Comparison of ENCODE assay signal across 22 cellular contexts in genomic region chr5:1083823-1084605, GRCh38. TPM values are rescaled to one million over a fixed set of nuclear protein-coding genes. Genes with fewer than 3 reads are reported as not detected.
DNase-seq lines count a peak whose midpoint lies in the region; ATAC-seq, FAIRE-seq and TF ChIP-seq lines count a peak whose summit lies in the region.
"Had no signal": no experiment of that assay in that cellular context is flagged by ENCODE, and none has a peak within 500 bp of the region (broad histone marks: within the 10 kb centered on the region; RNA-seq: fewer than 3 reads in every experiment).

No MANE protein-coding gene starts in this region.

- no peak for TF ChIP-seq RAD21 in HepG2 (CRISPR knock-in tag; IDR thresholded peaks at IDR 0.05)

- H3K27me3 Mint-ChIP-seq in WTC11 (ENCODE audit: low read depth), result no peaks in the 10 kb centered on the region
- H3K27me3 Mint-ChIP-seq: B cell, IgD-negative memory B cell had no signal

- H3K27ac ChIP-seq in HepG2 (ENCODE audit: extremely low read length, insufficient read depth, low read length) (no peak overlapping the region), right lobe of liver (no peak overlapping the region), mesodermal cell (ENCODE audit: low read depth, low read length, severe bottlenecking) (peak overlapping the region; percentile 5), GM23248 (no peak overlapping the region)
- H3K27ac ChIP-seq: BLaER1 treated with 17β-estradiol and CSF1 and Interleukin-3, amounts not matched to agents 10 nM and 100 nM; HL-60 had no signal

- H3K4me1 ChIP-seq in HepG2 (ENCODE audit: insufficient read depth, low read length) (no peaks in the 10 kb centered on the region), right lobe of liver (peaks cover 0 to 1% (median 0%) of the 10 kb centered on the region in 4 donors), mesodermal cell (ENCODE audit: control insufficient read depth, insufficient read depth, low read length, poor library complexity, severe bottlenecking) (peaks cover 4% of the 10 kb centered on the region), GM23248 (ENCODE audit: insufficient read depth) (no peaks in the 10 kb centered on the region)

- TF ChIP-seq EP300 in HepG2 (IDR thresholded peaks at IDR 0.05; ENCODE audit: low read depth in 2 of 2, low read length in 2 of 2) (no peak), HepG2 (CRISPR knock-in tag; IDR thresholded peaks at IDR 0.05; ENCODE audit: borderline replicate concordance) (no peak)

- H3K4me3 Mint-ChIP-seq in WTC11, result no peak overlapping the region
- H3K4me3 Mint-ChIP-seq: B cell; CD8-positive, alpha-beta T cell; GM23338; HFFc6; IgD-negative memory B cell had no signal

- POLR2A ChIA-PET in HepG2 (lab: Yijun Ruan, JAX) (no interaction called here), WTC11 (lab: Charles Lee) (no interaction called here)

- peaks cover 8% of the 10 kb centered on the region; the same call in 1 of the 2 replicates for H3K36me3 Mint-ChIP-seq in WTC11
- H3K36me3 Mint-ChIP-seq: IgD-negative memory B cell had no signal

- H3K9me3 Mint-ChIP-seq in WTC11, result no peaks in the 10 kb centered on the region
- H3K9me3 Mint-ChIP-seq: CD8-positive, alpha-beta T cell; GM23338; IgD-negative memory B cell had no signal

- H3K9ac ChIP-seq in HepG2 (ENCODE audit: insufficient read depth, low read depth, low read length) (no peak overlapping the region), GM23248 (no peak overlapping the region)

- DNase-seq in HepG2 (ENCODE audit: low spot score), result no peak
- no peak for DNase-seq in right lobe of liver
- no peak for DNase-seq in WTC11 (ENCODE audit: low spot score)
- DNase-seq in NCI-H128 (lab: John Stamatoyannopoulos, UW; ENCODE audit: unreplicated experiment), result no peak
- DNase-seq in GM23248, result no peak
- DNase-seq: CD8-positive, alpha-beta T cell; DMS 273 treated with DMSO at 0.1 percent for 48 hours; DMS53; DND-41; EL; HCEC 1CT; HFFc6 had no signal

- no peaks in the 10 kb centered on the region for H3K27me3 ChIP-seq in HepG2 (ENCODE audit: control insufficient read depth in 1 of 2, insufficient read depth in 2 of 2, low read length in 2 of 2)
- H3K27me3 ChIP-seq in right lobe of liver, result no peaks in the 10 kb centered on the region
- H3K27me3 ChIP-seq in GM23248 (replicated peaks; ENCODE audit: insufficient read depth), result no peaks in the 10 kb centered on the region
- H3K27me3 ChIP-seq: BLaER1 treated with 17β-estradiol and CSF1 and Interleukin-3, amounts not matched to agents 10 nM and 100 nM had no signal

- H3K27ac Mint-ChIP-seq in WTC11, result peak overlapping the region; percentile 63; the same call in 1 of the 2 replicates
- H3K27ac Mint-ChIP-seq: B cell; CD8-positive, alpha-beta T cell; GM23338; HFFc6; IgD-negative memory B cell had no signal

- WGBS in HepG2 (ENCODE audit: low lambda C conversion rate), result 100% methylated on average over 29 of the region's 57 CpGs
- 94% methylated on average over 6 of the region's 57 CpGs for WGBS in right lobe of liver (ENCODE audit: insufficient coverage, low coverage, low lambda C conversion rate, missing lambda C conversion rate)
- WGBS in mesodermal cell (ENCODE audit: insufficient coverage in 2 of 2), 2 experiments, result 94 to 95% methylated on average over 52 to 57 of the region's 57 CpGs
- WGBS in GM23248 (ENCODE audit: low coverage in 1 of 2, low lambda C conversion rate in 2 of 2, missing lambda C conversion rate in 2 of 2), 2 experiments, result 87 to 90% methylated on average over 52 to 53 of the region's 57 CpGs

- H3K4me1 Mint-ChIP-seq in WTC11, result no peaks in the 10 kb centered on the region
- H3K4me1 Mint-ChIP-seq: B cell, GM23338, IgD-negative memory B cell had no signal

- peaks cover 29 to 76% of the 10 kb centered on the region in 2 experiments for H3K36me3 ChIP-seq in HepG2 (replicated peaks in 1 of 2; ENCODE audit: control insufficient read depth in 1 of 2, insufficient read depth in 2 of 2, low read length in 2 of 2)
- H3K36me3 ChIP-seq in right lobe of liver, result peaks cover 0 to 82% (median 34%) of the 10 kb centered on the region in 4 donors
- H3K36me3 ChIP-seq in mesodermal cell (ENCODE audit: control insufficient read depth, insufficient read depth, low read length), result peaks cover 20% of the 10 kb centered on the region
- no peaks in the 10 kb centered on the region for H3K36me3 ChIP-seq in GM23248 (ENCODE audit: low read depth)

- no peaks in the 10 kb centered on the region for H3K79me2 ChIP-seq in HepG2 (ENCODE audit: insufficient read depth, low read length)
- H3K79me2 ChIP-seq in GM23248 (ENCODE audit: insufficient read depth), result no peaks in the 10 kb centered on the region

- H3K4me3 ChIP-seq in HepG2 (replicated peaks in 1 of 3; ENCODE audit: insufficient read depth in 1 of 3, low read depth in 2 of 3, low read length in 3 of 3), result no peak overlapping the region
- no peak overlapping the region for H3K4me3 ChIP-seq in right lobe of liver
- H3K4me3 ChIP-seq in mesodermal cell (ENCODE audit: extremely low read depth, insufficient read depth, low read length, poor library complexity, severe bottlenecking), result no peak overlapping the region
- no peak overlapping the region for H3K4me3 ChIP-seq in GM23248
- H3K4me3 ChIP-seq: BLaER1 treated with 17β-estradiol and CSF1 and Interleukin-3, amounts not matched to agents 10 nM and 100 nM; GM23338 had no signal

- ATAC-seq in HepG2, result no peak
- no peak for ATAC-seq in right lobe of liver
- ATAC-seq in WTC11, result no peak
- no peak for ATAC-seq in GM19324 (IDR thresholded peaks at IDR 0.05; ENCODE audit: low FRiP score, unreplicated experiment)
- ATAC-seq: CD8-positive, alpha-beta T cell; GM23338 had no signal

- intact Hi-C loops in HepG2 (cut with micrococcal nuclease; ENCODE audit: unreplicated experiment) (no loop called here), right lobe of liver (cut with DNase I) (no loop called here)

- BruUV-seq in HepG2 (replicated peaks; lab: Mats Ljungman, UMichigan), result no TSS peak

- TF ChIP-seq POLR2A in HepG2 (IDR thresholded peaks at IDR 0.05; ENCODE audit: insufficient read depth in 1 of 2, low read depth in 2 of 2, low read length in 2 of 2) (no peak), right lobe of liver (IDR thresholded peaks at IDR 0.05) (no peak)

- CTCF ChIA-PET in HepG2 (lab: Yijun Ruan, JAX; ENCODE audit: low intra/inter-chr PET ratio, low total read pairs) (no interaction called here), WTC11 (lab: Charles Lee) (no interaction called here)

- no peak overlapping the region for H3K4me2 ChIP-seq in HepG2 (ENCODE audit: low read depth, low read length)
- H3K4me2 ChIP-seq in GM23248 (ENCODE audit: unreplicated experiment), result no peak overlapping the region
- H3K4me2 ChIP-seq: GM23338 had no signal

- H3K9me2 ChIP-seq in GM23248 (ENCODE audit: insufficient read depth), result no peaks in the 10 kb centered on the region

- H3K9me3 ChIP-seq in HepG2 (ENCODE audit: low read length) (no peaks in the 10 kb centered on the region), right lobe of liver (no peaks in the 10 kb centered on the region), mesodermal cell (ENCODE audit: control insufficient read depth, low read length) (no peaks in the 10 kb centered on the region), GM23248 (ENCODE audit: low read depth) (no peaks in the 10 kb centered on the region)
- H3K9me3 ChIP-seq: BLaER1 treated with 17β-estradiol and CSF1 and Interleukin-3, amounts not matched to agents 10 nM and 100 nM had no signal

- no peaks in the 10 kb centered on the region for H4K20me1 ChIP-seq in HepG2 (ENCODE audit: insufficient read depth, low read length)
- no peaks in the 10 kb centered on the region for H4K20me1 ChIP-seq in GM23248 (ENCODE audit: insufficient read depth)

- H2AFZ ChIP-seq in HepG2 (ENCODE audit: low read length) (no peak overlapping the region), GM23248 (no peak overlapping the region)
- H2AFZ ChIP-seq: GM23338 had no signal

- no peaks in the 10 kb centered on the region for H3F3A ChIP-seq in GM23248 (ENCODE audit: insufficient read depth)

- FAIRE-seq in HepG2 (lab: Jason Lieb, UNC), result no peak
- FAIRE-seq: GM12891, GM19239, H54 had no signal

- no peak for TF ChIP-seq CTCF in HepG2 (CRISPR knock-in tag; IDR thresholded peaks at IDR 0.05)
- no peak for TF ChIP-seq CTCF in right lobe of liver (IDR thresholded peaks at IDR 0.05)
- no peak for TF ChIP-seq CTCF in WTC11 (IDR thresholded peaks at IDR 0.05)

- in situ Hi-C loops in HepG2 (cut with HindIII; ENCODE audit: extremely low pct_ligation_motif_present, low pct_unique_long_range_greater_than_20kb), result no loop called here
- in situ Hi-C loops in GM23248 (cut with MboI), result no loop called here

TF ChIP-seq in HepG2, 621 proteins besides CTCF, POLR2A, EP300 and RAD21 (continues in another document):
- TF ChIP-seq JUNB (CRISPR knock-in tag; IDR thresholded peaks at IDR 0.05; ENCODE audit: borderline replicate concordance), result no peak

RNA-seq across cellular contexts. Expression of gene SLC12A7, which starts 27.8 kb away (rescaled TPM):
- total RNA-seq in HepG2 (2016; rRNA removed; fragmentation: Illumina TruSeq; extraction: Trizol) (7.4 and 14.0 TPM in 2 replicates), right lobe of liver (10 to 100 TPM; 38.9 to 65.2 (median 53.3) TPM), WTC11 (2021) (28.1 to 29.9 TPM (median 29.9 TPM) in 3 replicates)
- total RNA-seq in HepG2 (2016; cell fraction: cytosol; rRNA removed; fragmentation: Illumina TruSeq; extraction: Trizol; ENCODE audit: low read depth), result 9.5 and 12.5 TPM in 2 replicates
- 5.2 and 15.7 TPM in 2 replicates for total RNA-seq in HepG2 (2016; cell fraction: insoluble cytoplasmic fraction; rRNA removed; fragmentation: Illumina TruSeq; extraction: Trizol)
- total RNA-seq in HepG2 (2016; cell fraction: membrane; rRNA removed; fragmentation: Illumina TruSeq; extraction: Trizol), result 6.9 and 7.7 TPM in 2 replicates
- 21.8 and 25.8 TPM in 2 replicates for total RNA-seq in HepG2 (2016; cell fraction: nucleus; rRNA removed; fragmentation: Illumina TruSeq; extraction: Trizol)
- polyA plus RNA-seq in HepG2 (2011; rRNA removed) (18.5 and 25.6 TPM in 2 replicates), GM23248 (2016; fragmentation: Nextera tagmentation; extraction: Ambion mirVana) (0.46 and 0.75 TPM in 2 replicates)
- 11.8 and 15.1 TPM in 2 replicates for polyA plus RNA-seq in HepG2 (2011; cell fraction: cytosol; rRNA removed)
- 164 and 213 TPM in 2 replicates for polyA plus RNA-seq in HepG2 (2011; cell fraction: nucleus; rRNA removed)
- polyA plus RNA-seq in HepG2 (2012), result 28.2 and 30.9 TPM in 2 replicates
- polyA plus RNA-seq in HepG2 (2016; cell fraction: cytosol; fragmentation: Illumina TruSeq; extraction: Trizol; ENCODE audit: low read depth), result 1.4 and 1.6 TPM in 2 replicates
- 6.3 and 7.6 TPM in 2 replicates for polyA plus RNA-seq in HepG2 (2016; cell fraction: insoluble cytoplasmic fraction; fragmentation: Illumina TruSeq; extraction: Trizol; ENCODE audit: low read depth)
- 3.2 and 3.7 TPM in 2 replicates for polyA plus RNA-seq in HepG2 (2016; cell fraction: membrane; fragmentation: Illumina TruSeq; extraction: Trizol; ENCODE audit: low read depth)
- 88.5 and 93.5 TPM in 2 replicates for polyA plus RNA-seq in HepG2 (2016; cell fraction: nucleus; fragmentation: Illumina TruSeq; extraction: Trizol; ENCODE audit: insufficient read depth, low read depth)
- 6.3 and 47.1 TPM in 2 replicates for polyA minus RNA-seq in HepG2 (2011; rRNA and poly(A)+ RNA removed; ENCODE audit: low replicate concordance)
- 14.7 and 16.2 TPM in 2 replicates for polyA minus RNA-seq in HepG2 (2011; cell fraction: cytosol; rRNA and poly(A)+ RNA removed)
- 40.3 and 44.4 TPM in 2 replicates for polyA minus RNA-seq in HepG2 (2011; cell fraction: nucleus; rRNA and poly(A)+ RNA removed)
- 29.5 TPM for polyA plus RNA-seq in mesodermal cell (2013, experiment 1 of 2)
- 27.8 TPM for polyA plus RNA-seq in mesodermal cell (2013, experiment 2 of 2)
- 1.6 and 1.9 TPM in 2 replicates for total RNA-seq in GM23248 (2014; rRNA removed; shearing (Covaris generic))
